Comparison of ENCODE assay signal across 18 cellular contexts in the genomic region with DNA sequence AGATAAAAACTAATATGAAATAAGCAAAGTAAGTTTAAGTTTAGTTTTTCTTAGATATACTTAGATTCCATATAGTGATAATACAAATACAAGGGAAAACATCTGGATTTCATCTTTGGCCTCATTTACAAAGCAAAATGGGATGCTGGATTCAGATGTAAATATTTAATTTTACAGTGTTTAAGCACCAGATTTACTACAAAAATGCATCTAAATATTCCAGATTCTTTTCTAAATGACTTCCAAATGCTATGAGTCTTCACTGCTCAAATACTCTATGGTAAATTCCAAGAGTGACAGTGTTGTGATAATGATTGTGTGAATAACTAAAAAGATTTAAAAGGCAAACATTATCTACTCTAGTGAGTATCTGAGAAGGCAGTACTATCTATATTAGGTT. TPM values are rescaled to one million over a fixed set of nuclear protein-coding genes. Genes with fewer than 3 reads are reported as not detected.
DNase-seq lines count a peak whose midpoint lies in the region; ATAC-seq lines count a peak whose summit lies in the region.
"Had no signal": no experiment of that assay in that cellular context is flagged by ENCODE, and none has a peak within 500 bp of the region (broad histone marks: within the 10 kb centered on the region; RNA-seq: fewer than 3 reads in every experiment).

No MANE protein-coding gene starts in this region.

- POLR2A ChIA-PET in activated CD4-positive, alpha-beta memory T cell treated with anti-CD3 and anti-CD28 coated beads for 36 hours (lab: Charles Lee) = no interaction called here

- peaks cover 22% of the 10 kb centered on the region for H3K4me1 Mint-ChIP-seq in T-helper 1 cell treated with Interleukin-12 subunit alpha and Interleukin-12 subunit beta and Interleukin-4 antibody, amounts not matched to agents 30 μg/mL and 1 μg/mL, for 36 hours (ENCODE audit: low read depth)
- H3K4me1 Mint-ChIP-seq in activated CD4-positive, alpha-beta memory T cell treated with anti-CD3 and anti-CD28 coated beads for 36 hours (ENCODE audit: low read depth) = peaks cover 26% of the 10 kb centered on the region
- H3K4me1 Mint-ChIP-seq in memory B cell = peaks cover 16% of the 10 kb centered on the region

- H3K36me3 Mint-ChIP-seq in T-helper 1 cell treated with Interleukin-12 subunit alpha and Interleukin-12 subunit beta and Interleukin-4 antibody, amounts not matched to agents 30 μg/mL and 1 μg/mL, for 36 hours (ENCODE audit: low read depth) = peaks cover 37% of the 10 kb centered on the region
- peaks cover 41% of the 10 kb centered on the region for H3K36me3 Mint-ChIP-seq in activated CD4-positive, alpha-beta memory T cell treated with anti-CD3 and anti-CD28 coated beads for 36 hours
- H3K36me3 Mint-ChIP-seq in memory B cell = peaks cover 17% of the 10 kb centered on the region

- ATAC-seq in memory B cell (ENCODE audit: low read depth) (no peak), HG03025 (IDR thresholded peaks at IDR 0.05; ENCODE audit: low FRiP score, unreplicated experiment) (no peak), HG03469 (IDR thresholded peaks at IDR 0.05; ENCODE audit: unreplicated experiment) (no peak)
- ATAC-seq: CD8-positive, alpha-beta T cell; left lung; psoas muscle; stimulated activated memory B cell treated with anti-CD40 and anti-IgM and Interleukin-4, amounts not matched to agents 10 μg/mL and 1 μg/mL and 100 μg/mL, for 72 hours; upper lobe of right lung had no signal

- CTCF ChIA-PET in activated CD4-positive, alpha-beta memory T cell treated with anti-CD3 and anti-CD28 coated beads for 36 hours (lab: Charles Lee) = interaction anchor here (1.2 to 14.4 kb wide), 2 partner anchors 55 to 141 kb away, joined by 4 to 268 read pairs; a partner anchor contains a TSS

- no peak overlapping the region for H3K4me3 Mint-ChIP-seq in T-helper 1 cell treated with Interleukin-12 subunit alpha and Interleukin-12 subunit beta and Interleukin-4 antibody, amounts not matched to agents 30 μg/mL and 1 μg/mL, for 36 hours
- no peak overlapping the region for H3K4me3 Mint-ChIP-seq in activated CD4-positive, alpha-beta memory T cell treated with anti-CD3 and anti-CD28 coated beads for 36 hours
- H3K4me3 Mint-ChIP-seq in memory B cell = no peak overlapping the region

- no peaks in the 10 kb centered on the region for H3K9me3 Mint-ChIP-seq in T-helper 1 cell treated with Interleukin-12 subunit alpha and Interleukin-12 subunit beta and Interleukin-4 antibody, amounts not matched to agents 30 μg/mL and 1 μg/mL, for 36 hours
- H3K9me3 Mint-ChIP-seq in activated CD4-positive, alpha-beta memory T cell treated with anti-CD3 and anti-CD28 coated beads for 36 hours = no peaks in the 10 kb centered on the region
- H3K9me3 Mint-ChIP-seq in memory B cell = no peaks in the 10 kb centered on the region
- H3K9me3 Mint-ChIP-seq: activated naive CD4-positive, alpha-beta T cell treated with anti-CD3 and anti-CD28 coated beads for 36 hours; CD8-positive, alpha-beta T cell; stimulated activated memory B cell treated with anti-CD40 and anti-IgM and Interleukin-4, amounts not matched to agents 10 μg/mL and 1 μg/mL and 100 μg/mL, for 72 hours had no signal

- H3K27me3 Mint-ChIP-seq in T-helper 1 cell treated with Interleukin-12 subunit alpha and Interleukin-12 subunit beta and Interleukin-4 antibody, amounts not matched to agents 30 μg/mL and 1 μg/mL, for 36 hours (ENCODE audit: low read depth) = no peaks in the 10 kb centered on the region
- no peaks in the 10 kb centered on the region for H3K27me3 Mint-ChIP-seq in activated CD4-positive, alpha-beta memory T cell treated with anti-CD3 and anti-CD28 coated beads for 36 hours
- H3K27me3 Mint-ChIP-seq in memory B cell = no peaks in the 10 kb centered on the region
- H3K27me3 Mint-ChIP-seq: stimulated activated memory B cell treated with anti-CD40 and anti-IgM and Interleukin-4, amounts not matched to agents 10 μg/mL and 1 μg/mL and 100 μg/mL, for 72 hours had no signal

- intact Hi-C loops in activated CD4-positive, alpha-beta memory T cell treated with anti-CD3 and anti-CD28 coated beads for 36 hours (cut with micrococcal nuclease) = no loop called here

- DNase-seq in T-helper 1 cell (no peak), EH (ENCODE audit: low read depth) (peak; percentile 73), memory B cell (ENCODE audit: low spot score in 2 of 2) (no peak)
- no peak for DNase-seq in activated CD4-positive, alpha-beta memory T cell treated with anti-CD3 and anti-CD28 coated beads for 36 hours
- no peak for DNase-seq in activated naive CD4-positive, alpha-beta T cell treated with Interleukin-2 at 50 U/mL for 16 hours
- DNase-seq: activated naive CD4-positive, alpha-beta T cell treated with anti-CD3 and anti-CD28 coated beads for 36 hours; CD8-positive, alpha-beta T cell; effector memory CD4-positive, alpha-beta T cell; left lung; NCI-H1048; NCI-H2081; NCI-H524 treated with DMSO at 0.1 percent for 48 hours; psoas muscle; upper lobe of right lung had no signal

- H3K27ac Mint-ChIP-seq in T-helper 1 cell treated with Interleukin-12 subunit alpha and Interleukin-12 subunit beta and Interleukin-4 antibody, amounts not matched to agents 30 μg/mL and 1 μg/mL, for 36 hours = peak overlapping the region; percentile 9
- peak overlapping the region; percentile 95 for H3K27ac Mint-ChIP-seq in activated CD4-positive, alpha-beta memory T cell treated with anti-CD3 and anti-CD28 coated beads for 36 hours
- H3K27ac Mint-ChIP-seq in memory B cell = peak overlapping the region; percentile 97

RNA-seq across cellular contexts. Expression of a gene that starts 1.6 kb away (rescaled TPM):
- 10 to 100 TPM; 53.7 to 54.7 TPM for total RNA-seq in activated CD4-positive, alpha-beta memory T cell treated with anti-CD3 and anti-CD28 coated beads for 36 hours

RNA-seq across cellular contexts. Expression of a gene that starts 25.5 kb away (rescaled TPM):
- 10 to 100 TPM; 64.9 to 69.1 TPM for total RNA-seq in activated CD4-positive, alpha-beta memory T cell treated with anti-CD3 and anti-CD28 coated beads for 36 hours

RNA-seq across cellular contexts. Expression of a gene that starts 25.7 kb away (rescaled TPM):
- 1 to 10 TPM; 3.6 to 3.8 TPM for total RNA-seq in activated CD4-positive, alpha-beta memory T cell treated with anti-CD3 and anti-CD28 coated beads for 36 hours

Comparison
In these comparisons a context has a peak if more than half of its experiments do, and no peak if none do; other contexts are left out.
1. H3K27ac Mint-ChIP-seq: peak in every context shown above with its lines; median percentile 97 in memory B cell; 95 in activated CD4-positive, alpha-beta memory T cell treated with anti-CD3 and anti-CD28 coated beads for 36 hours; 9 in T-helper 1 cell treated with Interleukin-12 subunit alpha and Interleukin-12 subunit beta and Interleukin-4 antibody, amounts not matched to agents 30 μg/mL and 1 μg/mL, for 36 hours.